8 cellular contexts compared by ENCODE assay signal in genomic region chr6:27687154-27688013, GRCh38.
DNase-seq lines count a peak whose midpoint lies in the region; ATAC-seq, FAIRE-seq and TF ChIP-seq lines count a peak whose summit lies in the region.

No MANE protein-coding gene starts in this region.

- H3K27ac Mint-ChIP-seq in Caco-2 (ENCODE audit: unreplicated experiment): peak overlapping the region; percentile 60
- peak overlapping the region; percentile 88 for H3K27ac Mint-ChIP-seq in activated CD8-positive, alpha-beta memory T cell treated with anti-CD3 and anti-CD28 coated beads, Interleukin-2, amount 10 ng/mL, durations not matched to agents 7 days and 5 days

- no peaks in the 10 kb centered on the region for H3K9me1 ChIP-seq in endothelial cell of umbilical vein (replicated peaks; ENCODE audit: control insufficient read depth, extremely low read depth, insufficient read depth, low read length)

- no peak overlapping the region for H3K27ac ChIP-seq in endothelial cell of umbilical vein (ENCODE audit: insufficient read depth, low read depth, low read length)

- H3K4me3 Mint-ChIP-seq in Caco-2 (ENCODE audit: unreplicated experiment): peak overlapping the region; percentile 78
- H3K4me3 Mint-ChIP-seq in activated CD8-positive, alpha-beta memory T cell treated with anti-CD3 and anti-CD28 coated beads, Interleukin-2, amount 10 ng/mL, durations not matched to agents 7 days and 5 days: peak overlapping the region; percentile 84

- H4K20me1 ChIP-seq in endothelial cell of umbilical vein (replicated peaks; ENCODE audit: control insufficient read depth, extremely low read depth, insufficient read depth, low read length): no peaks in the 10 kb centered on the region

- H3K27me3 Mint-ChIP-seq in Caco-2 (ENCODE audit: insufficient read depth, unreplicated experiment): no peaks in the 10 kb centered on the region
- peaks cover 17% of the 10 kb centered on the region for H3K27me3 Mint-ChIP-seq in activated CD8-positive, alpha-beta memory T cell treated with anti-CD3 and anti-CD28 coated beads, Interleukin-2, amount 10 ng/mL, durations not matched to agents 7 days and 5 days

- H3K9ac ChIP-seq in NT2/D1 (ENCODE audit: insufficient read length, low read depth) (peak overlapping the region; percentile 79), endothelial cell of umbilical vein (replicated peaks; ENCODE audit: extremely low read depth, insufficient read depth, low read length) (peak overlapping the region; percentile 21)

- no peaks in the 10 kb centered on the region for H3K4me1 ChIP-seq in Caco-2
- peaks cover 3% of the 10 kb centered on the region for H3K4me1 ChIP-seq in NT2/D1 (ENCODE audit: insufficient read depth, insufficient read length)
- peaks cover 3% of the 10 kb centered on the region for H3K4me1 ChIP-seq in endothelial cell of umbilical vein (ENCODE audit: control insufficient read depth, extremely low read depth, insufficient read depth, low read length)

- H3K9me3 Mint-ChIP-seq in Caco-2 (ENCODE audit: unreplicated experiment): no peaks in the 10 kb centered on the region
- no peaks in the 10 kb centered on the region for H3K9me3 Mint-ChIP-seq in activated CD8-positive, alpha-beta memory T cell treated with anti-CD3 and anti-CD28 coated beads, Interleukin-2, amount 10 ng/mL, durations not matched to agents 7 days and 5 days (ENCODE audit: low read depth)

- DNase-seq in Caco-2 (peak; percentile 85 to 87), GM20000 (ENCODE audit: low spot score) (peak; percentile 73), HPDE6-E6E7 (ENCODE audit: extremely low spot score) (peak; percentile 61), NT2/D1 (ENCODE audit: low read depth, low spot score) (no peak), endothelial cell of umbilical vein (ENCODE audit: low read depth, low spot score) (peak; percentile 75), mucosa of gallbladder (ENCODE audit: low spot score) (peak; percentile 67)
- peak; percentile 89 for DNase-seq in activated CD8-positive, alpha-beta memory T cell treated with anti-CD3 and anti-CD28 coated beads, Interleukin-2, amount 10 ng/mL, durations not matched to agents 7 days and 5 days
- DNase-seq in stimulated activated CD8-positive, alpha-beta memory T cell treated with anti-CD3 and anti-CD28 coated beads, Interleukin-4, amount 100 ng/mL, for 4 hours (ENCODE audit: low read depth in 2 of 2, low spot score in 1 of 2): peak; percentile 46

- ATAC-seq in activated CD8-positive, alpha-beta memory T cell treated with anti-CD3 and anti-CD28 coated beads, Interleukin-2, amount 10 ng/mL, durations not matched to agents 7 days and 5 days: peak; percentile 82

- H3K36me3 Mint-ChIP-seq in Caco-2 (ENCODE audit: insufficient read depth, unreplicated experiment): peaks cover 23% of the 10 kb centered on the region
- peaks cover 3% of the 10 kb centered on the region for H3K36me3 Mint-ChIP-seq in activated CD8-positive, alpha-beta memory T cell treated with anti-CD3 and anti-CD28 coated beads, Interleukin-2, amount 10 ng/mL, durations not matched to agents 7 days and 5 days

- intact Hi-C loops in Caco-2 (cut with micrococcal nuclease; ENCODE audit: unreplicated experiment): loop anchor here (1.0 to 5.0 kb wide), 8 partner anchors 15 to 499 kb away; no protein-coding TSS in a partner anchor
- intact Hi-C loops in endothelial cell of umbilical vein (cut with micrococcal nuclease): loop anchor here (1.0 to 5.0 kb wide), 11 partner anchors 65 to 525 kb away; partner anchors contain the start of gene POM121L2

- H3K36me3 ChIP-seq in Caco-2 (ENCODE audit: control insufficient read depth, insufficient read depth, low read length) (no peaks in the 10 kb centered on the region), NT2/D1 (ENCODE audit: insufficient read depth, insufficient read length, low read length) (no peaks in the 10 kb centered on the region), endothelial cell of umbilical vein (ENCODE audit: control insufficient read depth in 2 of 2, extremely low read depth in 1 of 2, insufficient read depth in 2 of 2, low read length in 2 of 2) (no peaks in the 10 kb centered on the region)

- H3K4me3 ChIP-seq in Caco-2 (ENCODE audit: low read depth, low read length): peak overlapping the region; percentile 51
- H3K4me3 ChIP-seq in NT2/D1 (ENCODE audit: insufficient read length, low read depth): peak overlapping the region; percentile 84
- peak overlapping the region; percentile 33 to 77 (median 62) for H3K4me3 ChIP-seq in endothelial cell of umbilical vein (replicated peaks in 1 of 3; ENCODE audit: insufficient read depth in 1 of 3, low read depth in 1 of 3, low read length in 3 of 3)

- CTCF ChIA-PET in Caco-2 (lab: Charles Lee): interaction anchor here (0.8 to 2.3 kb wide), 5 partner anchors 65 to 510 kb away, joined by 3 to 13 read pairs (median 4); no protein-coding TSS in a partner anchor
- CTCF ChIA-PET in activated CD8-positive, alpha-beta memory T cell treated with anti-CD3 and anti-CD28 coated beads, Interleukin-2, amount 10 ng/mL, durations not matched to agents 7 days and 5 days (lab: Charles Lee): interaction anchor here (0.6 to 1.9 kb wide), 14 partner anchors 9 to 511 kb away, joined by 3 to 8 read pairs (median 4); no protein-coding TSS in a partner anchor
- CTCF ChIA-PET in endothelial cell of umbilical vein (lab: Charles Lee): interaction anchor here (0.6 to 2.3 kb wide), 18 partner anchors 9 to 1850 kb away, joined by 3 to 13 read pairs (median 5); no protein-coding TSS in a partner anchor

- H3K79me2 ChIP-seq in endothelial cell of umbilical vein (ENCODE audit: control insufficient read depth, insufficient read depth, low read length): no peaks in the 10 kb centered on the region

- no peaks in the 10 kb centered on the region for H3K9me3 ChIP-seq in Caco-2
- H3K9me3 ChIP-seq in NT2/D1 (ENCODE audit: insufficient read depth, low read length): no peaks in the 10 kb centered on the region
- no peaks in the 10 kb centered on the region for H3K9me3 ChIP-seq in endothelial cell of umbilical vein (replicated peaks; ENCODE audit: control insufficient read depth, insufficient read depth, low read length)

- POLR2A ChIA-PET in Caco-2 (lab: Charles Lee): interaction anchor here (0.6 kb wide), 1 partner anchor 500 kb away, joined by 5 read pairs; no protein-coding TSS in a partner anchor
- POLR2A ChIA-PET in endothelial cell of umbilical vein (lab: Charles Lee): no interaction called here

- BruUV-seq in Caco-2 (replicated peaks; lab: Mats Ljungman, UMichigan) (no TSS peak), endothelial cell of umbilical vein (replicated peaks; lab: Mats Ljungman, UMichigan) (no TSS peak)

- peaks cover 8% of the 10 kb centered on the region for H3K4me1 Mint-ChIP-seq in Caco-2 (ENCODE audit: low read depth, unreplicated experiment)
- H3K4me1 Mint-ChIP-seq in activated CD8-positive, alpha-beta memory T cell treated with anti-CD3 and anti-CD28 coated beads, Interleukin-2, amount 10 ng/mL, durations not matched to agents 7 days and 5 days: peaks cover 18% of the 10 kb centered on the region

- H2AFZ ChIP-seq in endothelial cell of umbilical vein (ENCODE audit: low read depth, low read length): peak overlapping the region; percentile 77

- dilution Hi-C loops in endothelial cell of umbilical vein (cut with MboI; ENCODE audit: extremely low pct_ligation_motif_present, low sequenced_read_pairs): no loop called here

- peak overlapping the region; percentile 84 for H3K4me2 ChIP-seq in endothelial cell of umbilical vein (ENCODE audit: insufficient read depth, low read length)

- no peaks in the 10 kb centered on the region for H3K27me3 ChIP-seq in Caco-2 (replicated peaks; ENCODE audit: control insufficient read depth, insufficient read depth, low read length)
- peaks cover 6% of the 10 kb centered on the region for H3K27me3 ChIP-seq in NT2/D1 (ENCODE audit: insufficient read depth, insufficient read length)
- peaks cover 0 to 2% of the 10 kb centered on the region in 2 experiments for H3K27me3 ChIP-seq in endothelial cell of umbilical vein (ENCODE audit: control insufficient read depth in 2 of 2, insufficient read depth in 2 of 2, low read length in 2 of 2)

- TF ChIP-seq POLR2A in endothelial cell of umbilical vein (IDR thresholded peaks at IDR 0.05; ENCODE audit: low read depth, low read length): no peak

- FAIRE-seq in endothelial cell of umbilical vein (lab: Jason Lieb, UNC): peak; percentile 81

- peak; percentile 63 to 81 for TF ChIP-seq CTCF in Caco-2 (IDR thresholded peaks at IDR 0.05; ENCODE audit: insufficient read depth in 1 of 2, low read depth in 1 of 2, low read length in 1 of 2, severe bottlenecking in 1 of 2, unreplicated experiment in 1 of 2)
- TF ChIP-seq CTCF in GM20000 (IDR thresholded peaks at IDR 0.05; ENCODE audit: extremely low read depth, missing control alignments): peak; percentile 86
- peak; percentile 57 to 75 for TF ChIP-seq CTCF in endothelial cell of umbilical vein (IDR thresholded peaks at IDR 0.05; ENCODE audit: extremely low read depth in 1 of 2, insufficient read depth in 1 of 2, low read depth in 1 of 2, low read length in 2 of 2)

TF ChIP-seq in endothelial cell of umbilical vein, 7 proteins besides CTCF, POLR2A, EP300 and RAD21:
- TF ChIP-seq MYC (IDR thresholded peaks at IDR 0.05; ENCODE audit: low read depth, low read length) (no peak), MAX (IDR thresholded peaks at IDR 0.05; ENCODE audit: insufficient read depth, insufficient read length) (no peak), EZH2 (IDR thresholded peaks at IDR 0.05; ENCODE audit: borderline replicate concordance, low read depth, low read length, severe bottlenecking) (no peak)
TF ChIP-seq in endothelial cell of umbilical vein: peak in this region for 0.
